In genomic region chr19:13260883-13261653, GRCh38 we compare ENCODE assay signal across 9 cellular contexts.
DNase-seq lines count a peak whose midpoint lies in the region; ATAC-seq, FAIRE-seq and TF ChIP-seq lines count a peak whose summit lies in the region.
"Had no signal": no experiment of that assay in that cellular context is flagged by ENCODE, and none has a peak within 500 bp of the region (broad histone marks: within the 10 kb centered on the region; RNA-seq: fewer than 3 reads in every experiment).

No MANE protein-coding gene starts in this region.

- no peaks in the 10 kb centered on the region for H3K79me1 ChIP-seq in mesenchymal stem cell (replicated peaks; ENCODE audit: low read length, poor library complexity, severe bottlenecking)

- H4K91ac ChIP-seq in mesenchymal stem cell (ENCODE audit: low read length) = no peak overlapping the region

- TF ChIP-seq POLR2A in testis (IDR thresholded peaks at IDR 0.05) = no peak

- H2BK5ac ChIP-seq in mesenchymal stem cell (ENCODE audit: low read depth, low read length, poor library complexity, severe bottlenecking) = no peak overlapping the region

- H2AK5ac ChIP-seq in mesenchymal stem cell (ENCODE audit: low read length, severe bottlenecking) = no peak overlapping the region

- H2BK15ac ChIP-seq in mesenchymal stem cell (ENCODE audit: low read depth, poor library complexity, severe bottlenecking) = no peak overlapping the region

- no peak overlapping the region for H2BK120ac ChIP-seq in mesenchymal stem cell (ENCODE audit: low read depth, low read length)

- peak overlapping the region; percentile 78 for H3K9ac ChIP-seq in mesenchymal stem cell (ENCODE audit: low read length)

- H3K4me1 ChIP-seq in mesenchymal stem cell (ENCODE audit: control insufficient read depth, insufficient read depth, low read depth, low read length) (peaks cover 3% of the 10 kb centered on the region), testis (no peaks in the 10 kb centered on the region)

- no peak overlapping the region for H3K14ac ChIP-seq in mesenchymal stem cell (ENCODE audit: low read length in 2 of 2)

- H3K27ac Mint-ChIP-seq in activated CD8-positive, alpha-beta memory T cell treated with anti-CD3 and anti-CD28 coated beads, Interleukin-2, amount 10 ng/mL, durations not matched to agents 7 days and 5 days = peak overlapping the region; percentile 75

- no peaks in the 10 kb centered on the region for H3K36me3 Mint-ChIP-seq in activated CD8-positive, alpha-beta memory T cell treated with anti-CD3 and anti-CD28 coated beads, Interleukin-2, amount 10 ng/mL, durations not matched to agents 7 days and 5 days

- no peaks in the 10 kb centered on the region for H3K9me3 Mint-ChIP-seq in activated CD8-positive, alpha-beta memory T cell treated with anti-CD3 and anti-CD28 coated beads, Interleukin-2, amount 10 ng/mL, durations not matched to agents 7 days and 5 days (ENCODE audit: low read depth)

- no peak overlapping the region for H3K18ac ChIP-seq in mesenchymal stem cell (ENCODE audit: low read depth in 1 of 2, low read length in 2 of 2)

- no peak overlapping the region for H2BK12ac ChIP-seq in mesenchymal stem cell (ENCODE audit: low read length in 2 of 2)

- H4K8ac ChIP-seq in mesenchymal stem cell (ENCODE audit: low read length) = no peak overlapping the region

- no peak for TF ChIP-seq CTCF in testis (IDR thresholded peaks at IDR 0.05)

- H3K4me1 Mint-ChIP-seq in activated CD8-positive, alpha-beta memory T cell treated with anti-CD3 and anti-CD28 coated beads, Interleukin-2, amount 10 ng/mL, durations not matched to agents 7 days and 5 days = peaks cover 17% of the 10 kb centered on the region

- no peak overlapping the region for H3K4ac ChIP-seq in mesenchymal stem cell (ENCODE audit: low read depth in 1 of 2, low read length in 2 of 2)

- H3K4me3 Mint-ChIP-seq in activated CD8-positive, alpha-beta memory T cell treated with anti-CD3 and anti-CD28 coated beads, Interleukin-2, amount 10 ng/mL, durations not matched to agents 7 days and 5 days = no peak overlapping the region

- H3K36me3 ChIP-seq in mesenchymal stem cell (ENCODE audit: control insufficient read depth in 1 of 2, insufficient read depth in 2 of 2, low read depth in 1 of 2, low read length in 2 of 2) (peaks cover 0 to 23% of the 10 kb centered on the region in 2 experiments), testis (ENCODE audit: low read depth, missing control alignments) (no peaks in the 10 kb centered on the region)
- H3K36me3 ChIP-seq: thoracic aorta had no signal

- H3K4me3 ChIP-seq in mesenchymal stem cell (ENCODE audit: insufficient read depth in 1 of 2, low read depth in 1 of 2, low read length in 2 of 2) = no peak overlapping the region
- no peak overlapping the region for H3K4me3 ChIP-seq in testis
- H3K4me3 ChIP-seq: thoracic aorta had no signal

- H2AFZ ChIP-seq in mesenchymal stem cell (ENCODE audit: low read depth, low read length) = no peak overlapping the region

- intact Hi-C loops in testis (cut with DNase I; ENCODE audit: low total_unique reads) = loop anchor here (5.0 kb wide), 1 partner anchor 294 kb away; the partner anchor contains the start of gene DAND5

- ATAC-seq in activated CD8-positive, alpha-beta memory T cell treated with anti-CD3 and anti-CD28 coated beads, Interleukin-2, amount 10 ng/mL, durations not matched to agents 7 days and 5 days = peak; percentile 88

- H3K27me3 ChIP-seq in mesenchymal stem cell (ENCODE audit: control insufficient read depth in 1 of 2, insufficient read depth in 1 of 2, low read length in 2 of 2) = peaks cover 0 to 7% of the 10 kb centered on the region in 2 experiments
- no peaks in the 10 kb centered on the region for H3K27me3 ChIP-seq in testis

- CTCF ChIA-PET in activated CD8-positive, alpha-beta memory T cell treated with anti-CD3 and anti-CD28 coated beads, Interleukin-2, amount 10 ng/mL, durations not matched to agents 7 days and 5 days (lab: Charles Lee) = interaction anchor here (0.9 to 5.8 kb wide), 13 partner anchors 8 to 295 kb away, joined by 3 to 85 read pairs (median 4); no protein-coding TSS in a partner anchor

- H3K27ac ChIP-seq in mesenchymal stem cell (ENCODE audit: low read length, poor library complexity, severe bottlenecking) (no peak overlapping the region), testis (no peak overlapping the region)
- H3K27ac ChIP-seq: thoracic aorta had no signal

- no peak overlapping the region for H3K4me2 ChIP-seq in mesenchymal stem cell (ENCODE audit: low read length, poor library complexity, severe bottlenecking)

- DNase-seq in AG20443 (ENCODE audit: low spot score) (peak; percentile 93), GM19239 (ENCODE audit: insufficient read length, low spot score) (peak; percentile 75), HS-27A (ENCODE audit: low read depth) (peak; percentile 71), mesenchymal stem cell (peak; percentile 85), NCI-H187 (lab: John Stamatoyannopoulos, UW) (no peak), mesenteric fat pad (ENCODE audit: low spot score) (no peak), testis (no peak)
- peak; percentile 70 for DNase-seq in activated CD8-positive, alpha-beta memory T cell treated with anti-CD3 and anti-CD28 coated beads, Interleukin-2, amount 10 ng/mL, durations not matched to agents 7 days and 5 days

- peaks cover 25% of the 10 kb centered on the region for H3K27me3 Mint-ChIP-seq in activated CD8-positive, alpha-beta memory T cell treated with anti-CD3 and anti-CD28 coated beads, Interleukin-2, amount 10 ng/mL, durations not matched to agents 7 days and 5 days

- 68% methylated on average over 8 of the region's 9 CpGs for WGBS in mesenchymal stem cell
- 84 to 85% methylated on average over 9 of the region's 9 CpGs for WGBS in testis, 2 donors

- no peak overlapping the region for H3K23ac ChIP-seq in mesenchymal stem cell (ENCODE audit: low read length in 2 of 2)

- peak; percentile 93 for FAIRE-seq in GM19239 (lab: Jason Lieb, UNC)

- peaks cover 7% of the 10 kb centered on the region for H3K9me3 ChIP-seq in mesenchymal stem cell (ENCODE audit: control insufficient read depth, low read length)
- no peaks in the 10 kb centered on the region for H3K9me3 ChIP-seq in testis
- H3K9me3 ChIP-seq: thoracic aorta had no signal

Comparison
In these comparisons a context has a peak if more than half of its experiments do, and no peak if none do; other contexts are left out.
1. DNase-seq: peak in AG20443 (single experiment), GM19239 (single experiment), HS-27A (single experiment), activated CD8-positive, alpha-beta memory T cell treated with anti-CD3 and anti-CD28 coated beads, Interleukin-2, amount 10 ng/mL, durations not matched to agents 7 days and 5 days (single experiment) and mesenchymal stem cell (single experiment); none in NCI-H187 (0 of 2), mesenteric fat pad (single experiment) and testis (single experiment).